Comparison of ENCODE assay signal across 19 cellular contexts in genomic region chr7:98701372-98701771, GRCh38.
DNase-seq lines count a peak whose midpoint lies in the region; ATAC-seq, FAIRE-seq and TF ChIP-seq lines count a peak whose summit lies in the region.
"Had no signal": no experiment of that assay in that cellular context is flagged by ENCODE, and none has a peak within 500 bp of the region (broad histone marks: within the 10 kb centered on the region; RNA-seq: fewer than 3 reads in every experiment).

No MANE protein-coding gene starts in this region.

- CTCF ChIA-PET in GM12878 (lab: Yijun Ruan, JAX) = no interaction called here

- no peaks in the 10 kb centered on the region for H3K27me3 ChIP-seq in DOHH2 (ENCODE audit: control insufficient read depth, low read length)
- no peaks in the 10 kb centered on the region for H3K27me3 ChIP-seq in GM12878 (replicated peaks in 1 of 2; ENCODE audit: control insufficient read depth in 2 of 2, insufficient read depth in 2 of 2, low read length in 1 of 2)
- peaks cover 0 to 13% (median 0%) of the 10 kb centered on the region in 3 donors for H3K27me3 ChIP-seq in sigmoid colon
- H3K27me3 ChIP-seq: BLaER1 treated with 17β-estradiol and CSF1 and Interleukin-3, amounts not matched to agents 10 nM and 100 nM had no signal

- no peak for TF ChIP-seq RAD21 in GM12878 (IDR thresholded peaks at IDR 0.05; ENCODE audit: insufficient read depth, low read depth, low read length)

- DNase-seq in GM12878 (ENCODE audit: low read depth, low spot score) (no peak), sigmoid colon (peak; percentile 24), T-helper 1 cell (no peak), activated T-cell treated with anti-CD3 and anti-CD28 coated beads for 4 hours (no peak), natural killer cell (no peak)
- DNase-seq: 8988T; AML-193; Calu3; CD4-positive, CD25-positive, alpha-beta regulatory T cell; DMS79; EL; GOT3; H9; IMR-90; KBM-7 had no signal

- H3K4me1 ChIP-seq in DOHH2 (ENCODE audit: control insufficient read depth, low read length) (peaks cover 56% of the 10 kb centered on the region), GM12878 (ENCODE audit: control insufficient read depth, insufficient read depth, low read length) (peaks cover 12% of the 10 kb centered on the region), sigmoid colon (no peaks in the 10 kb centered on the region)

- in situ Hi-C loops in GM12878 (cut with MboI) = no loop called here

- no TSS peak for BruUV-seq in GM12878 (replicated peaks; lab: Mats Ljungman, UMichigan)

- POLR2A ChIA-PET in GM12878 (lab: Charles Lee) = no interaction called here

- peak overlapping the region; percentile 66 for H3K27ac ChIP-seq in DOHH2 (ENCODE audit: low read depth, low read length)
- H3K27ac ChIP-seq in GM12878 (ENCODE audit: control insufficient read depth, insufficient read depth) = no peak overlapping the region
- no peak overlapping the region for H3K27ac ChIP-seq in sigmoid colon
- H3K27ac ChIP-seq: BLaER1 treated with 17β-estradiol and CSF1 and Interleukin-3, amounts not matched to agents 10 nM and 100 nM had no signal

- H3F3A ChIP-seq in DOHH2 (ENCODE audit: control insufficient read depth, insufficient read depth) = peaks cover 14% of the 10 kb centered on the region

- no peaks in the 10 kb centered on the region for H3K9me2 ChIP-seq in DOHH2 (replicated peaks; ENCODE audit: control insufficient read depth, low read length)

- H3K79me2 ChIP-seq in DOHH2 (ENCODE audit: control insufficient read depth, low read length) (no peaks in the 10 kb centered on the region), GM12878 (ENCODE audit: control insufficient read depth, insufficient read depth, low read length) (no peaks in the 10 kb centered on the region)

- H3K9ac ChIP-seq in GM12878 (ENCODE audit: control insufficient read depth, insufficient read depth, low read length) = no peak overlapping the region
- H3K9ac ChIP-seq: BLaER1 treated with 17β-estradiol and CSF1 and Interleukin-3, amounts not matched to agents 10 nM and 100 nM had no signal

- H2AFZ ChIP-seq in GM12878 (ENCODE audit: control insufficient read depth, low read depth, low read length) = no peak overlapping the region

- no peak overlapping the region for H3K4me3 Mint-ChIP-seq in natural killer cell
- H3K4me3 Mint-ChIP-seq: CD4-positive, CD25-positive, alpha-beta regulatory T cell; H9 had no signal

- H3K36me3 ChIP-seq in DOHH2 (ENCODE audit: control insufficient read depth, low read length) = no peaks in the 10 kb centered on the region
- no peaks in the 10 kb centered on the region for H3K36me3 ChIP-seq in GM12878 (ENCODE audit: control insufficient read depth in 2 of 2, insufficient read depth in 2 of 2, low read length in 1 of 2)
- no peaks in the 10 kb centered on the region for H3K36me3 ChIP-seq in sigmoid colon
- H3K36me3 ChIP-seq: BLaER1 treated with 17β-estradiol and CSF1 and Interleukin-3, amounts not matched to agents 10 nM and 100 nM had no signal

- H4K20me1 ChIP-seq in DOHH2 (ENCODE audit: control insufficient read depth, insufficient read depth, low read depth, low read length) = no peaks in the 10 kb centered on the region
- H4K20me1 ChIP-seq in GM12878 (ENCODE audit: control insufficient read depth, insufficient read depth) = no peaks in the 10 kb centered on the region
- H4K20me1 ChIP-seq: BLaER1 treated with 17β-estradiol and CSF1 and Interleukin-3, amounts not matched to agents 10 nM and 100 nM had no signal

- no peaks in the 10 kb centered on the region for H3K4me1 Mint-ChIP-seq in natural killer cell
- H3K4me1 Mint-ChIP-seq: CD4-positive, CD25-positive, alpha-beta regulatory T cell had no signal

- H3K36me3 Mint-ChIP-seq in natural killer cell = no peaks in the 10 kb centered on the region
- H3K36me3 Mint-ChIP-seq: CD4-positive, CD25-positive, alpha-beta regulatory T cell had no signal

- H3K9me3 ChIP-seq in DOHH2 (ENCODE audit: control insufficient read depth, insufficient read depth, low read length) (peaks cover 12% of the 10 kb centered on the region), GM12878 (replicated peaks; ENCODE audit: control insufficient read depth, insufficient read depth, low read length) (no peaks in the 10 kb centered on the region; the same call in 2 of the 3 replicates), sigmoid colon (peaks cover 0 to 8% (median 0%) of the 10 kb centered on the region in 4 donors)

- TF ChIP-seq CTCF in DOHH2 (IDR thresholded peaks at IDR 0.05; ENCODE audit: low read depth, low read length, poor library complexity, severe bottlenecking) = no peak
- no peak for TF ChIP-seq CTCF in GM12878 (IDR thresholded peaks at IDR 0.05 in 2 of 3, conservative IDR thresholded peaks at IDR 0.05 in 1 of 3; ENCODE audit: control insufficient read depth in 2 of 3, extremely low read depth in 1 of 3, insufficient read depth in 1 of 3, low read depth in 3 of 3, low read length in 3 of 3)
- TF ChIP-seq CTCF in sigmoid colon (IDR thresholded peaks at IDR 0.05) = no peak
- TF ChIP-seq CTCF in natural killer cell (IDR thresholded peaks at IDR 0.05) = no peak

- no peak overlapping the region for H3K27ac Mint-ChIP-seq in natural killer cell
- H3K27ac Mint-ChIP-seq: CD4-positive, CD25-positive, alpha-beta regulatory T cell; H9 had no signal

- SMC1A ChIA-PET in GM12878 (lab: Charles Lee; ENCODE audit: uncharacterized antibody, unreplicated experiment) = no interaction called here

- no peak for TF ChIP-seq EP300 in GM12878 (IDR thresholded peaks at IDR 0.05; ENCODE audit: borderline replicate concordance in 1 of 2, control insufficient read depth in 1 of 2, low read depth in 2 of 2, low read length in 2 of 2)
- TF ChIP-seq EP300 in sigmoid colon (IDR thresholded peaks at IDR 0.05) = no peak

- RAD21 ChIA-PET in GM12878 (lab: Charles Lee; ENCODE audit: unreplicated experiment) = no interaction called here

- no peak for TF ChIP-seq POLR2A in GM12878 (IDR thresholded peaks at IDR 0.05; ENCODE audit: low read depth, low read length)
- no peak for TF ChIP-seq POLR2A in sigmoid colon (IDR thresholded peaks at IDR 0.05)

- no peaks in the 10 kb centered on the region for H3K27me3 Mint-ChIP-seq in natural killer cell (ENCODE audit: low read depth in 2 of 2)
- H3K27me3 Mint-ChIP-seq: CD4-positive, CD25-positive, alpha-beta regulatory T cell had no signal

- peak overlapping the region; percentile 23; the same call in 1 of the 2 replicates for H3K4me3 ChIP-seq in DOHH2 (ENCODE audit: low read length)
- H3K4me3 ChIP-seq in GM12878 = no peak overlapping the region
- H3K4me3 ChIP-seq in sigmoid colon = no peak overlapping the region
- H3K4me3 ChIP-seq: BLaER1 treated with 17β-estradiol and CSF1 and Interleukin-3, amounts not matched to agents 10 nM and 100 nM had no signal

- no peak for FAIRE-seq in GM12878 (lab: Jason Lieb, UNC)
- FAIRE-seq: G401.6 had no signal

- WGBS in GM12878 (ENCODE audit: insufficient coverage, insufficient replicate concordance, low lambda C conversion rate, missing lambda C conversion rate) = 21% methylated on average over 10 of the region's 11 CpGs
- 83 to 84% methylated on average over 11 of the region's 11 CpGs for WGBS in sigmoid colon, 2 donors

- intact Hi-C loops in GM12878 (cut with micrococcal nuclease; ENCODE audit: unreplicated experiment) (no loop called here), sigmoid colon (cut with DNase I) (no loop called here), natural killer cell (cut with micrococcal nuclease) (no loop called here)

- peak; percentile 46 for ATAC-seq in GM21723 (IDR thresholded peaks at IDR 0.05; ENCODE audit: unreplicated experiment)
- ATAC-seq in GM12878 = peak; percentile 90
- ATAC-seq in natural killer cell = no peak

- H3K4me2 ChIP-seq in DOHH2 (ENCODE audit: low read length) = peak overlapping the region; percentile 54
- H3K4me2 ChIP-seq in GM12878 (ENCODE audit: control insufficient read depth, insufficient read depth) = no peak overlapping the region

- peaks cover 3 to 4% of the 10 kb centered on the region in 2 donors for H3K9me3 Mint-ChIP-seq in natural killer cell

TF ChIP-seq in GM12878, 131 proteins besides CTCF, POLR2A, EP300 and RAD21:
- TF ChIP-seq BACH1 (IDR thresholded peaks at IDR 0.05; ENCODE audit: borderline replicate concordance) = no peak

Comparison
In these comparisons a context has a peak if more than half of its experiments do, and no peak if none do; other contexts are left out.
1. ATAC-seq: peak in GM21723 (single experiment) and GM12878 (single experiment); none in natural killer cell (0 of 3).